Comparison of ENCODE assay signal across 30 cellular contexts in genomic region chr3:20666091-20666490, GRCh38.
"Had no signal": no experiment of that assay in that cellular context is flagged by ENCODE, and none has a peak within 500 bp of the region (broad histone marks: within the 10 kb centered on the region; RNA-seq: fewer than 3 reads in every experiment).

No MANE protein-coding gene starts in this region.

- ATAC-seq: activated CD4-positive, alpha-beta T cell treated with anti-CD3 and anti-CD28 coated beads for 36 hours; activated naive CD4-positive, alpha-beta T cell treated with anti-CD3 and anti-CD28 coated beads, Interleukin-2, amount 50 U/mL, for 72 hours; activated T-cell treated with anti-CD3 and anti-CD28 coated beads, Interleukin-2, amount 50 U/mL, for 72 hours; effector memory CD8-positive, alpha-beta T cell; T-helper 17 cell had no signal

- H3K9me3 ChIP-seq: ascending aorta, esophagus muscularis mucosa had no signal

- FAIRE-seq: bronchial epithelial cell, colon had no signal

- H3K4me1 Mint-ChIP-seq: activated CD4-positive, alpha-beta memory T cell treated with anti-CD3 and anti-CD28 coated beads, Interleukin-2, amount 10 ng/mL, durations not matched to agents 7 days and 5 days; activated CD4-positive, alpha-beta T cell treated with anti-CD3 and anti-CD28 coated beads for 36 hours; activated CD4-positive, alpha-beta T cell treated with anti-CD3 and anti-CD28 coated beads, Interleukin-2, amount 10 ng/mL, durations not matched to agents 24 days and 14 days; activated naive CD4-positive, alpha-beta T cell treated with anti-CD3 and anti-CD28 coated beads, Interleukin-2, amount 10 ng/mL, durations not matched to agents 7 days and 5 days; activated naive CD8-positive, alpha-beta T cell treated with anti-CD3 and anti-CD28 coated beads, Interleukin-2, amount 10 ng/mL, durations not matched to agents 7 days and 5 days; central memory CD8-positive, alpha-beta T cell; T-helper 17 cell had no signal

- H3K36me3 ChIP-seq: ascending aorta, brain microvascular endothelial cell, esophagus muscularis mucosa had no signal

- H3K27me3 ChIP-seq: ascending aorta, brain microvascular endothelial cell, esophagus muscularis mucosa had no signal

- H3K4me3 Mint-ChIP-seq: activated CD4-positive, alpha-beta memory T cell treated with anti-CD3 and anti-CD28 coated beads, Interleukin-2, amount 10 ng/mL, durations not matched to agents 7 days and 5 days; activated CD4-positive, alpha-beta T cell treated with anti-CD3 and anti-CD28 coated beads for 36 hours; activated CD4-positive, alpha-beta T cell treated with anti-CD3 and anti-CD28 coated beads, Interleukin-2, amount 10 ng/mL, durations not matched to agents 24 days and 14 days; activated naive CD4-positive, alpha-beta T cell treated with anti-CD3 and anti-CD28 coated beads, Interleukin-2, amount 10 ng/mL, durations not matched to agents 7 days and 5 days; activated naive CD8-positive, alpha-beta T cell treated with anti-CD3 and anti-CD28 coated beads, Interleukin-2, amount 10 ng/mL, durations not matched to agents 7 days and 5 days; activated T-cell treated with anti-CD3 and anti-CD28 coated beads, Interleukin-2, amount 50 U/mL, for 24 hours; activated T-cell treated with anti-CD3 and anti-CD28 coated beads, Interleukin-2, amount 50 U/mL, for 72 hours; central memory CD8-positive, alpha-beta T cell; effector memory CD8-positive, alpha-beta T cell; T-helper 17 cell; T-helper 2 cell treated with Interferon-gamma antibody and Interleukin-4, amounts not matched to agents 5 μg/mL and 100 μg/mL, for 36 hours had no signal

- H3K36me3 Mint-ChIP-seq: activated naive CD4-positive, alpha-beta T cell treated with anti-CD3 and anti-CD28 coated beads, Interleukin-2, amount 10 ng/mL, durations not matched to agents 7 days and 5 days; activated naive CD8-positive, alpha-beta T cell treated with anti-CD3 and anti-CD28 coated beads, Interleukin-2, amount 10 ng/mL, durations not matched to agents 7 days and 5 days had no signal

- H3K4me3 ChIP-seq: ascending aorta, esophagus muscularis mucosa had no signal

- H3K27ac ChIP-seq: ascending aorta, brain microvascular endothelial cell, esophagus muscularis mucosa had no signal

- DNase-seq: activated CD4-positive, alpha-beta memory T cell treated with anti-CD3 and anti-CD28 coated beads, Interleukin-2, amount 10 ng/mL, durations not matched to agents 7 days and 5 days; activated CD4-positive, alpha-beta T cell treated with anti-CD3 and anti-CD28 coated beads for 36 hours; activated CD4-positive, alpha-beta T cell treated with anti-CD3 and anti-CD28 coated beads, Interleukin-2, amount 10 ng/mL, durations not matched to agents 24 days and 14 days; activated CD4-positive, CD25-positive, alpha-beta regulatory T cell; activated CD4-positive, CD25-positive, alpha-beta regulatory T cell treated with anti-CD3 and anti-CD28 coated beads, Interleukin-2, amount 50 U/mL, for 72 hours; activated CD8-positive, alpha-beta memory T cell treated with anti-CD3 and anti-CD28 coated beads, Interleukin-2, amount 50 U/mL, for 48 hours; activated gamma-delta T cell; activated naive CD4-positive, alpha-beta T cell; activated naive CD4-positive, alpha-beta T cell treated with anti-CD3 and anti-CD28 coated beads, Interleukin-2, amount 10 ng/mL, durations not matched to agents 7 days and 5 days; activated naive CD8-positive, alpha-beta T cell treated with anti-CD3 and anti-CD28 coated beads, Interleukin-2, amount 10 ng/mL, durations not matched to agents 7 days and 5 days; activated T-cell treated with anti-CD3 and anti-CD28 coated beads for 4 hours; activated T-cell treated with anti-CD3 and anti-CD28 coated beads, Interleukin-2, amount 50 U/mL, for 24 hours; activated T-cell treated with anti-CD3 and anti-CD28 coated beads, Interleukin-2, amount 50 U/mL, for 72 hours; brain microvascular endothelial cell; cortex of kidney; dermis blood vessel endothelial cell; effector CD4-positive, alpha-beta T cell; effector memory CD8-positive, alpha-beta T cell; erythroblast; head of caudate nucleus; T-helper 1 cell; T-helper 17 cell; T1000 had no signal

- H3K27ac Mint-ChIP-seq: activated CD4-positive, alpha-beta memory T cell treated with anti-CD3 and anti-CD28 coated beads, Interleukin-2, amount 10 ng/mL, durations not matched to agents 7 days and 5 days; activated CD4-positive, alpha-beta T cell treated with anti-CD3 and anti-CD28 coated beads for 36 hours; activated CD4-positive, alpha-beta T cell treated with anti-CD3 and anti-CD28 coated beads, Interleukin-2, amount 10 ng/mL, durations not matched to agents 24 days and 14 days; activated naive CD4-positive, alpha-beta T cell treated with anti-CD3 and anti-CD28 coated beads, Interleukin-2, amount 10 ng/mL, durations not matched to agents 7 days and 5 days; activated naive CD4-positive, alpha-beta T cell treated with anti-CD3 and anti-CD28 coated beads, Interleukin-2, amount 50 U/mL, for 72 hours; activated naive CD8-positive, alpha-beta T cell treated with anti-CD3 and anti-CD28 coated beads, Interleukin-2, amount 10 ng/mL, durations not matched to agents 7 days and 5 days; activated T-cell treated with anti-CD3 and anti-CD28 coated beads, Interleukin-2, amount 50 U/mL, for 24 hours; activated T-cell treated with anti-CD3 and anti-CD28 coated beads, Interleukin-2, amount 50 U/mL, for 72 hours; effector memory CD8-positive, alpha-beta T cell; T-helper 17 cell; T-helper 2 cell treated with Interferon-gamma antibody and Interleukin-4, amounts not matched to agents 5 μg/mL and 100 μg/mL, for 36 hours had no signal

- H3K9me3 Mint-ChIP-seq: activated CD4-positive, alpha-beta T cell treated with anti-CD3 and anti-CD28 coated beads, Interleukin-2, amount 10 ng/mL, durations not matched to agents 24 days and 14 days had no signal

- H3K27me3 Mint-ChIP-seq: activated CD4-positive, alpha-beta memory T cell treated with anti-CD3 and anti-CD28 coated beads, Interleukin-2, amount 10 ng/mL, durations not matched to agents 7 days and 5 days; activated CD4-positive, alpha-beta T cell treated with anti-CD3 and anti-CD28 coated beads for 36 hours; activated CD4-positive, alpha-beta T cell treated with anti-CD3 and anti-CD28 coated beads, Interleukin-2, amount 10 ng/mL, durations not matched to agents 24 days and 14 days; activated naive CD4-positive, alpha-beta T cell treated with anti-CD3 and anti-CD28 coated beads, Interleukin-2, amount 10 ng/mL, durations not matched to agents 7 days and 5 days; activated naive CD8-positive, alpha-beta T cell treated with anti-CD3 and anti-CD28 coated beads, Interleukin-2, amount 10 ng/mL, durations not matched to agents 7 days and 5 days; activated T-cell treated with anti-CD3 and anti-CD28 coated beads, Interleukin-2, amount 50 U/mL, for 24 hours; central memory CD8-positive, alpha-beta T cell; effector memory CD8-positive, alpha-beta T cell; T-helper 17 cell had no signal
